Comparison of ENCODE assay signal across 17 cellular contexts in genomic region chr7:28739128-28739527, GRCh38.
A peak's percentile ranks its signal among the peaks of the same experiment; 100 is the strongest.
DNase-seq lines count a peak whose midpoint lies in the region; ATAC-seq, FAIRE-seq and TF ChIP-seq lines count a peak whose summit lies in the region.
"Had no signal": no experiment of that assay in that cellular context is flagged by ENCODE, and none has a peak within 500 bp of the region (broad histone marks: within the 10 kb centered on the region; RNA-seq: fewer than 3 reads in every experiment).

No MANE protein-coding gene starts in this region.

- in situ Hi-C loops in K562 (cut with MboI), result no loop called here

- H3K23ac ChIP-seq in mesenchymal stem cell (ENCODE audit: low read length in 2 of 2), result no peak overlapping the region

- TF ChIP-seq EP300 in K562 (IDR thresholded peaks at IDR 0.05; ENCODE audit: low read length), result no peak

- no peaks in the 10 kb centered on the region for H3K27me3 ChIP-seq in SJCRH30
- peaks cover 0 to 4% of the 10 kb centered on the region in 2 experiments; a peak in 1 of 5 replicates for H3K27me3 ChIP-seq in K562 (ENCODE audit: control insufficient read depth in 2 of 2, insufficient read depth in 2 of 2, low read length in 2 of 2)
- no peaks in the 10 kb centered on the region for H3K27me3 ChIP-seq in mesenchymal stem cell (ENCODE audit: control insufficient read depth in 1 of 2, insufficient read depth in 1 of 2, low read length in 2 of 2)
- H3K27me3 ChIP-seq: BE2C had no signal

- no peak overlapping the region for H2AK5ac ChIP-seq in mesenchymal stem cell (ENCODE audit: low read length, severe bottlenecking)

- H2BK120ac ChIP-seq in mesenchymal stem cell (ENCODE audit: low read depth, low read length), result no peak overlapping the region

- no TSS peak for BruUV-seq in K562 (replicated peaks; lab: Mats Ljungman, UMichigan)

- H3K4me3 ChIP-seq in SJCRH30, result no peak overlapping the region
- no peak overlapping the region for H3K4me3 ChIP-seq in K562
- no peak overlapping the region for H3K4me3 ChIP-seq in mesenchymal stem cell (ENCODE audit: insufficient read depth in 1 of 2, low read depth in 1 of 2, low read length in 2 of 2)
- H3K4me3 ChIP-seq: A549 had no signal

- no peak overlapping the region for H4K8ac ChIP-seq in mesenchymal stem cell (ENCODE audit: low read length)

- H3K79me1 ChIP-seq in mesenchymal stem cell (replicated peaks; ENCODE audit: low read length, poor library complexity, severe bottlenecking), result peaks cover 19% of the 10 kb centered on the region

- no peak overlapping the region for H2BK5ac ChIP-seq in mesenchymal stem cell (ENCODE audit: low read depth, low read length, poor library complexity, severe bottlenecking)

- CTCF ChIA-PET in K562 (lab: Yijun Ruan, JAX; ENCODE audit: low intra/inter-chr PET ratio) (no interaction called here), GM10248 (lab: Yijun Ruan, JAX) (interaction anchor here (1.1 to 2.7 kb wide), 6 partner anchors 7 to 22 kb away, joined by 3 to 15 read pairs (median 4); no protein-coding TSS in a partner anchor)

- no peak overlapping the region for H3K4ac ChIP-seq in mesenchymal stem cell (ENCODE audit: low read depth in 1 of 2, low read length in 2 of 2)

- FAIRE-seq in K562 (lab: Jason Lieb, UNC), result no peak
- FAIRE-seq: A549, D721Med, HTR-8/SVneo had no signal

- peaks cover 28% of the 10 kb centered on the region for H3K4me1 ChIP-seq in SJCRH30
- no peaks in the 10 kb centered on the region for H3K4me1 ChIP-seq in K562 (replicated peaks in 1 of 2; ENCODE audit: control insufficient read depth in 2 of 2, insufficient read depth in 2 of 2, low read length in 2 of 2)
- peaks cover 3% of the 10 kb centered on the region for H3K4me1 ChIP-seq in mesenchymal stem cell (ENCODE audit: control insufficient read depth, insufficient read depth, low read depth, low read length)
- H3K4me1 ChIP-seq: A549, BE2C had no signal

- peak; percentile 63; the same call in 2 of the 3 replicates for ATAC-seq in K562
- ATAC-seq in HG02840 (IDR thresholded peaks at IDR 0.05; ENCODE audit: low FRiP score, unreplicated experiment), result no peak
- ATAC-seq: A549 had no signal

- H3K9ac ChIP-seq in K562 (ENCODE audit: insufficient read depth in 1 of 2, low read depth in 2 of 2, low read length in 2 of 2) (no peak overlapping the region), mesenchymal stem cell (ENCODE audit: low read length) (peak overlapping the region; percentile 57)

- H3K18ac ChIP-seq in mesenchymal stem cell (ENCODE audit: low read depth in 1 of 2, low read length in 2 of 2), result no peak overlapping the region

- no peak for TF ChIP-seq CTCF in K562 (IDR thresholded peaks at IDR 0.05 in 2 of 3, conservative IDR thresholded peaks at IDR 0.05 in 1 of 3; ENCODE audit: insufficient read depth in 2 of 3, low read depth in 1 of 3, low read length in 3 of 3)
- TF ChIP-seq CTCF in GM10248 (IDR thresholded peaks at IDR 0.05; ENCODE audit: control extremely low read depth, extremely low read depth, low read depth, missing control alignments), result no peak

- H2BK12ac ChIP-seq in mesenchymal stem cell (ENCODE audit: low read length in 2 of 2), result no peak overlapping the region

- intact Hi-C loops in K562 (cut with micrococcal nuclease), result no loop called here

- H3K36me3 ChIP-seq in SJCRH30, result no peaks in the 10 kb centered on the region
- H3K36me3 ChIP-seq in K562 (ENCODE audit: control insufficient read depth, insufficient read depth, low read length), result no peaks in the 10 kb centered on the region
- H3K36me3 ChIP-seq in mesenchymal stem cell (ENCODE audit: control insufficient read depth in 1 of 2, insufficient read depth in 2 of 2, low read depth in 1 of 2, low read length in 2 of 2), result peaks cover 0 to 3% of the 10 kb centered on the region in 2 experiments
- H3K36me3 ChIP-seq: BE2C had no signal

- no peaks in the 10 kb centered on the region; the same call in 1 of the 2 replicates for H4K20me1 ChIP-seq in K562 (replicated peaks; ENCODE audit: control insufficient read depth, insufficient read depth, low read length)

- H3K14ac ChIP-seq in mesenchymal stem cell (ENCODE audit: low read length in 2 of 2), result no peak overlapping the region

- H3K27ac ChIP-seq in SJCRH30, result peak overlapping the region; percentile 65
- no peak overlapping the region for H3K27ac ChIP-seq in K562 (ENCODE audit: extremely low read depth, low read depth, low read length)
- no peak overlapping the region for H3K27ac ChIP-seq in mesenchymal stem cell (ENCODE audit: low read length, poor library complexity, severe bottlenecking)
- H3K27ac ChIP-seq: A549, C4-2B had no signal

- H3K4me2 ChIP-seq in K562 (ENCODE audit: insufficient read depth, low read length) (no peak overlapping the region), mesenchymal stem cell (ENCODE audit: low read length, poor library complexity, severe bottlenecking) (no peak overlapping the region)
- H3K4me2 ChIP-seq: A549 had no signal

- H3K79me2 ChIP-seq in K562 (ENCODE audit: control insufficient read depth, insufficient read depth, low read length), result no peaks in the 10 kb centered on the region

- H4K91ac ChIP-seq in mesenchymal stem cell (ENCODE audit: low read length), result no peak overlapping the region

- H3K9me1 ChIP-seq in K562 (ENCODE audit: control insufficient read depth, insufficient read depth, low read length), result no peaks in the 10 kb centered on the region

- DNase-seq in SJCRH30 (no peak), K562 (ENCODE audit: extremely low read depth in 1 of 4, low spot score in 3 of 4) (peak in 3 of 4 experiments; percentile 11 to 38 (median 24)), mesenchymal stem cell (no peak), SIG-M5 (lab: John Stamatoyannopoulos, UW) (no peak), dermis blood vessel endothelial cell (no peak), GM10248 (ENCODE audit: extremely low spot score) (no peak)
- DNase-seq: BE2C; CD4-positive, alpha-beta memory T cell; DND-41; GDM1; HCEC 1CT; HFFc6 had no signal

- H2AFZ ChIP-seq in K562 (ENCODE audit: low read depth, low read length) (no peak overlapping the region), mesenchymal stem cell (ENCODE audit: low read depth, low read length) (no peak overlapping the region)

- H2BK15ac ChIP-seq in mesenchymal stem cell (ENCODE audit: low read depth, poor library complexity, severe bottlenecking), result no peak overlapping the region

- POLR2A ChIA-PET in K562 (lab: Yijun Ruan, JAX), result interaction anchor here (1.2 kb wide), 1 partner anchor 26 kb away, joined by 3 read pairs; no protein-coding TSS in a partner anchor
- POLR2A ChIA-PET in GM10248 (lab: Yijun Ruan, JAX), result no interaction called here

- H3K9me3 ChIP-seq in SJCRH30 (replicated peaks) (no peaks in the 10 kb centered on the region), K562 (replicated peaks; ENCODE audit: control insufficient read depth, insufficient read depth, low read depth, low read length) (no peaks in the 10 kb centered on the region), mesenchymal stem cell (ENCODE audit: control insufficient read depth, low read length) (no peaks in the 10 kb centered on the region)
- H3K9me3 ChIP-seq: A549, BE2C had no signal

- TF ChIP-seq RAD21 in K562 (CRISPR knock-in tag; conservative IDR thresholded peaks at IDR 0.05 in 1 of 2, IDR thresholded peaks at IDR 0.05 in 1 of 2), result no peak

- WGBS in K562 (ENCODE audit: insufficient coverage, low coverage, missing lambda C conversion rate), result 2% methylated on average over 3 of the region's 3 CpGs
- 95% methylated on average over 3 of the region's 3 CpGs for WGBS in mesenchymal stem cell

- no peak for TF ChIP-seq POLR2A in K562 (conservative IDR thresholded peaks at IDR 0.05)

TF ChIP-seq in K562, 482 proteins besides CTCF, POLR2A, EP300 and RAD21:
- TF ChIP-seq NCOR1 (IDR thresholded peaks at IDR 0.05), result 0 out of 2 replicates have a peak, but pooled peaks have one; percentile 8
- TF ChIP-seq MBD2 (IDR thresholded peaks at IDR 0.05; ENCODE audit: borderline replicate concordance, low read depth), result no peak
- peak in 1 of 2 experiments; percentile 19 for TF ChIP-seq E2F6 (IDR thresholded peaks at IDR 0.05; ENCODE audit: borderline replicate concordance in 1 of 2, extremely low read depth in 1 of 2, insufficient read depth in 1 of 2, insufficient read length in 1 of 2, low read depth in 1 of 2, low read length in 1 of 2, poor library complexity in 1 of 2, severe bottlenecking in 1 of 2)
- peak; percentile 50; the same call in 1 of the 2 replicates for TF ChIP-seq TAL1 (IDR thresholded peaks at IDR 0.05)
- TF ChIP-seq BCOR (IDR thresholded peaks at IDR 0.05), result no peak
- peak; percentile 54 for TF ChIP-seq CBFA2T3 (IDR thresholded peaks at IDR 0.05)
- peak; percentile 60 for TF ChIP-seq TCF3 (CRISPR knock-in tag; IDR thresholded peaks at IDR 0.05)
- peak; percentile 47; the same call in 1 of the 2 replicates for TF ChIP-seq ARID1B (IDR thresholded peaks at IDR 0.05)
- no peak for TF ChIP-seq LARP7 (IDR thresholded peaks at IDR 0.05)
- peak; percentile 68 for TF ChIP-seq TEAD4 (IDR thresholded peaks at IDR 0.05; ENCODE audit: low read length)
- TF ChIP-seq TEAD4 (CRISPR knock-in tag; IDR thresholded peaks at IDR 0.05; ENCODE audit: borderline replicate concordance), result no peak

Comparison
In these comparisons a context has a peak if more than half of its experiments do, and no peak if none do; other contexts are left out.
1. DNase-seq: peak in K562 (3 of 4); none in SJCRH30 (0 of 2), mesenchymal stem cell (single experiment), SIG-M5 (single experiment), dermis blood vessel endothelial cell (single experiment) and GM10248 (single experiment).